ENCODE assay signal across 14 cellular contexts in genomic region chr19:55563261-55563690, GRCh38. TPM values are rescaled to one million over a fixed set of nuclear protein-coding genes. Genes with fewer than 3 reads are reported as not detected.
A peak's percentile ranks its signal among the peaks of the same experiment; 100 is the strongest.
DNase-seq lines count a peak whose midpoint lies in the region; ATAC-seq and TF ChIP-seq lines count a peak whose summit lies in the region.
"Had no signal": no experiment of that assay in that cellular context is flagged by ENCODE, and none has a peak within 500 bp of the region (broad histone marks: within the 10 kb centered on the region; RNA-seq: fewer than 3 reads in every experiment).

No MANE protein-coding gene starts in this region.

- intact Hi-C loops in mucosa of descending colon (cut with DNase I, micrococcal nuclease), result no loop called here

- TF ChIP-seq CTCF in mucosa of descending colon (IDR thresholded peaks at IDR 0.05), result no peak

- H3K4me1 ChIP-seq in mucosa of descending colon (ENCODE audit: low read depth), result peaks cover 3% of the 10 kb centered on the region

- ATAC-seq in esophagus mucosa (peak; percentile 18), mucosa of descending colon (peak; percentile 68), HG03342 (IDR thresholded peaks at IDR 0.05; ENCODE audit: unreplicated experiment) (no peak)

- peak; percentile 56 for DNase-seq in A172 (ENCODE audit: low spot score)
- peak; percentile 81 for DNase-seq in NCI-H2227 (lab: John Stamatoyannopoulos, UW; ENCODE audit: unreplicated experiment)
- peak in 1 of 3 donors; percentile 28 for DNase-seq in mucosa of descending colon
- no peak for DNase-seq in activated gamma-delta T cell (lab: John Stamatoyannopoulos, UW)
- DNase-seq in NOMO-1 treated with DMSO at 0.1 percent for 48 hours (lab: John Stamatoyannopoulos, UW; ENCODE audit: unreplicated experiment), result no peak
- DNase-seq in NCI-H2171 (lab: John Stamatoyannopoulos, UW), result no peak
- DNase-seq: activated T-cell treated with anti-CD3 and anti-CD28 coated beads, Interleukin-2, amount 50 U/mL, for 24 hours; NCI-H146; occipital lobe; stimulated activated CD4-positive, alpha-beta T cell treated with anti-CD3 and anti-CD28 coated beads, Interleukin-2, amount 100 ng/mL, for 48 hours had no signal

- no peaks in the 10 kb centered on the region for H3K36me3 ChIP-seq in mucosa of descending colon (ENCODE audit: low read depth)

- no peaks in the 10 kb centered on the region for H3K9me3 ChIP-seq in mucosa of descending colon

- H3K4me3 ChIP-seq in mucosa of descending colon, result no peak overlapping the region

RNA-seq across cellular contexts. Expression of gene ZNF579, which starts 17.4 kb away (rescaled TPM):
- 7.9 and 16.6 TPM in 2 replicates for total RNA-seq in A172 (2014; rRNA removed; shearing (Covaris generic))
- total RNA-seq in esophagus mucosa (3.4 TPM), mucosa of descending colon (10 to 100 TPM in 1 of 3 donors, 1 to 10 TPM in 2; 6.2 to 13.6 (median 7.2) TPM)

RNA-seq across cellular contexts. Expression of gene SBK3, which starts 17.9 kb away (rescaled TPM):
- 0.19 and 0.81 TPM in 2 replicates for total RNA-seq in A172 (2014; rRNA removed; shearing (Covaris generic))
- total RNA-seq in esophagus mucosa (0.80 TPM), mucosa of descending colon (under 1 TPM in 2 of 3 donors, not detected in 1; 0.34 to 0.54 TPM)
- total RNA-seq: bronchial epithelial cell had no signal

RNA-seq across cellular contexts. Expression of gene SBK2, which starts 26.3 kb away (rescaled TPM):
- 0.38 TPM in 1 of 2 replicates, not detected in the other for total RNA-seq in A172 (2014; rRNA removed; shearing (Covaris generic))
- not detected for total RNA-seq in esophagus mucosa
- total RNA-seq in mucosa of descending colon, result not detected
- total RNA-seq: bronchial epithelial cell, fibroblast of lung, occipital lobe had no signal

RNA-seq across cellular contexts. Expression of gene FIZ1, which starts 36.0 kb away (rescaled TPM):
- total RNA-seq in A172 (2014; rRNA removed; shearing (Covaris generic)), result 11.5 and 11.7 TPM in 2 replicates
- 7.1 TPM for total RNA-seq in esophagus mucosa
- 10 to 100 TPM; 15.7 to 20.3 (median 20.0) TPM for total RNA-seq in mucosa of descending colon

RNA-seq across cellular contexts. Expression of gene ZNF524, which starts 36.8 kb away (rescaled TPM):
- 20.0 and 23.7 TPM in 2 replicates for total RNA-seq in A172 (2014; rRNA removed; shearing (Covaris generic))
- 20.1 TPM for total RNA-seq in esophagus mucosa
- total RNA-seq in mucosa of descending colon, result 10 to 100 TPM; 25.5 to 27.1 (median 26.5) TPM

Comparison
In these comparisons a context has a peak if more than half of its experiments do, and no peak if none do; other contexts are left out.
1. DNase-seq: peak in A172 (single experiment) and NCI-H2227 (single experiment); none in activated gamma-delta T cell (single experiment), NOMO-1 treated with DMSO at 0.1 percent for 48 hours (single experiment) and NCI-H2171 (single experiment).